Comparison of ENCODE assay signal across 8 cellular contexts in genomic region chr20:57619053-57619831, GRCh38. TPM values are rescaled to one million over a fixed set of nuclear protein-coding genes. Genes with fewer than 3 reads are reported as not detected.
DNase-seq lines count a peak whose midpoint lies in the region; ATAC-seq, FAIRE-seq and TF ChIP-seq lines count a peak whose summit lies in the region.

No MANE protein-coding gene starts in this region.

- peaks cover 30 to 80% (median 68%) of the 10 kb centered on the region in 4 donors for H3K4me1 Mint-ChIP-seq in naive thymus-derived CD8-positive, alpha-beta T cell

- peak; percentile 45 for ATAC-seq in HG02623 (IDR thresholded peaks at IDR 0.05; ENCODE audit: unreplicated experiment)
- ATAC-seq in naive thymus-derived CD8-positive, alpha-beta T cell = peak; percentile 70 to 71

- DNase-seq in GM18507 (ENCODE audit: extremely low spot score, insufficient read length, low read depth) (peak; percentile 61), NCI-H187 treated with DMSO at 0.1 percent for 48 hours (lab: John Stamatoyannopoulos, UW) (peak; percentile 55), PC-9 (no peak), RKO (ENCODE audit: low spot score) (no peak), WERI-Rb-1 (no peak)
- DNase-seq in activated T-helper 9 cell treated with anti-CD3 and anti-CD28 coated beads, Interleukin-2, amount 50 U/mL, for 16 hours (ENCODE audit: low read depth) = peak; percentile 34
- peak in 9 of 10 donors; percentile 57 to 88 (median 75) for DNase-seq in naive thymus-derived CD8-positive, alpha-beta T cell

- no peaks in the 10 kb centered on the region for H3K9me3 ChIP-seq in PC-9 (ENCODE audit: insufficient read depth, low read depth)
- no peaks in the 10 kb centered on the region for H3K9me3 ChIP-seq in WERI-Rb-1 (ENCODE audit: severe bottlenecking)

- peaks cover 0 to 22% (median 11%) of the 10 kb centered on the region in 3 donors for H3K36me3 Mint-ChIP-seq in naive thymus-derived CD8-positive, alpha-beta T cell

- H3K4me2 ChIP-seq in PC-9 = no peak overlapping the region

- H3K27ac Mint-ChIP-seq in naive thymus-derived CD8-positive, alpha-beta T cell = peak overlapping the region; percentile 96 to 99 (median 97)

- no peaks in the 10 kb centered on the region for H3K27me3 ChIP-seq in PC-9 (ENCODE audit: insufficient read depth, low read depth)
- no peaks in the 10 kb centered on the region for H3K27me3 ChIP-seq in WERI-Rb-1 (ENCODE audit: insufficient read depth, low read depth, severe bottlenecking)

- H3K27ac ChIP-seq in PC-9 (no peak overlapping the region), WERI-Rb-1 (no peak overlapping the region)

- H4K20me1 ChIP-seq in PC-9 (ENCODE audit: insufficient read depth) = no peaks in the 10 kb centered on the region

- POLR2A ChIA-PET in naive thymus-derived CD8-positive, alpha-beta T cell (lab: Charles Lee) = interaction anchor here (0.6 to 9.3 kb wide), 16 partner anchors 10 to 1424 kb away, joined by 3 to 239 read pairs (median 6); no protein-coding TSS in a partner anchor
- POLR2A ChIA-PET in PC-9 (lab: Charles Lee; ENCODE audit: unreplicated experiment) = no interaction called here

- H2AFZ ChIP-seq in PC-9 = no peak overlapping the region

- intact Hi-C loops in PC-9 (cut with micrococcal nuclease; ENCODE audit: unreplicated experiment) = loop anchor here (2.0 to 10.0 kb wide), 2 partner anchors 22 to 396 kb away; no protein-coding TSS in a partner anchor

- peaks cover 30% of the 10 kb centered on the region for H3K4me1 ChIP-seq in PC-9 (replicated peaks; ENCODE audit: insufficient read depth)

- CTCF ChIA-PET in PC-9 (lab: Charles Lee) = interaction anchor here (0.7 kb wide), 1 partner anchor 25 kb away, joined by 4 read pairs; no protein-coding TSS in a partner anchor

- peak; percentile 98 for FAIRE-seq in GM18507 (lab: Jason Lieb, UNC)

- no peaks in the 10 kb centered on the region for H3K27me3 Mint-ChIP-seq in naive thymus-derived CD8-positive, alpha-beta T cell

- peaks cover 0 to under 1% (median 0%) of the 10 kb centered on the region in 9 donors for H3K9me3 Mint-ChIP-seq in naive thymus-derived CD8-positive, alpha-beta T cell

- no peaks in the 10 kb centered on the region for H3K79me2 ChIP-seq in PC-9 (ENCODE audit: low read depth)

- peak overlapping the region; percentile 81 to 93 (median 86) for H3K4me3 Mint-ChIP-seq in naive thymus-derived CD8-positive, alpha-beta T cell

- H3K36me3 ChIP-seq in PC-9 (ENCODE audit: low read depth) = no peaks in the 10 kb centered on the region
- no peaks in the 10 kb centered on the region for H3K36me3 ChIP-seq in WERI-Rb-1

- H3K9me2 ChIP-seq in PC-9 (ENCODE audit: insufficient read depth) = no peaks in the 10 kb centered on the region

- H3K4me3 ChIP-seq in PC-9 (no peak overlapping the region), WERI-Rb-1 (ENCODE audit: low read depth, low read length) (no peak overlapping the region)

- TF ChIP-seq CTCF in PC-9 (conservative IDR thresholded peaks at IDR 0.05) = no peak
- TF ChIP-seq CTCF in WERI-Rb-1 (IDR thresholded peaks at IDR 0.05; ENCODE audit: low read depth, low read length) = no peak

- no TSS peak for BruUV-seq in PC-9 (replicated peaks; lab: Mats Ljungman, UMichigan)

- H3F3A ChIP-seq in PC-9 (ENCODE audit: insufficient read depth, low read depth) = peaks cover 16% of the 10 kb centered on the region

RNA-seq across cellular contexts. Expression of gene ZBP1, which starts 1.0 kb away (rescaled TPM):
- 10 to 100 TPM; 10.2 to 10.5 TPM for total RNA-seq in naive thymus-derived CD8-positive, alpha-beta T cell
- 10 to 100 TPM in 1 of 3 donors, 1 to 10 TPM in 2; 6.2 to 10.9 (median 6.4) TPM for polyA plus RNA-seq in naive thymus-derived CD8-positive, alpha-beta T cell
- not detected in 2 replicates for total RNA-seq in PC-9 (2021)

RNA-seq across cellular contexts. Expression of gene PCK1, which starts 58.3 kb away (rescaled TPM):
- not detected for total RNA-seq in naive thymus-derived CD8-positive, alpha-beta T cell
- not detected for polyA plus RNA-seq in naive thymus-derived CD8-positive, alpha-beta T cell
- total RNA-seq in PC-9 (2021) = not detected in 2 replicates

Comparison
In these comparisons a context has a peak if more than half of its experiments do, and no peak if none do; other contexts are left out.
1. DNase-seq: peak in GM18507 (single experiment), NCI-H187 treated with DMSO at 0.1 percent for 48 hours (single experiment), activated T-helper 9 cell treated with anti-CD3 and anti-CD28 coated beads, Interleukin-2, amount 50 U/mL, for 16 hours (single experiment) and naive thymus-derived CD8-positive, alpha-beta T cell (9 of 10); none in PC-9 (0 of 2), RKO (single experiment) and WERI-Rb-1 (single experiment).
2. RNA of gene ZBP1, which starts 1.0 kb away (total RNA-seq): 10.2 to 10.5 TPM in naive thymus-derived CD8-positive, alpha-beta T cell; not detected in PC-9; every median in the first group is over 10 times any median in the second.